Comparison of ENCODE assay signal across 1 cellular context in the genomic region with DNA sequence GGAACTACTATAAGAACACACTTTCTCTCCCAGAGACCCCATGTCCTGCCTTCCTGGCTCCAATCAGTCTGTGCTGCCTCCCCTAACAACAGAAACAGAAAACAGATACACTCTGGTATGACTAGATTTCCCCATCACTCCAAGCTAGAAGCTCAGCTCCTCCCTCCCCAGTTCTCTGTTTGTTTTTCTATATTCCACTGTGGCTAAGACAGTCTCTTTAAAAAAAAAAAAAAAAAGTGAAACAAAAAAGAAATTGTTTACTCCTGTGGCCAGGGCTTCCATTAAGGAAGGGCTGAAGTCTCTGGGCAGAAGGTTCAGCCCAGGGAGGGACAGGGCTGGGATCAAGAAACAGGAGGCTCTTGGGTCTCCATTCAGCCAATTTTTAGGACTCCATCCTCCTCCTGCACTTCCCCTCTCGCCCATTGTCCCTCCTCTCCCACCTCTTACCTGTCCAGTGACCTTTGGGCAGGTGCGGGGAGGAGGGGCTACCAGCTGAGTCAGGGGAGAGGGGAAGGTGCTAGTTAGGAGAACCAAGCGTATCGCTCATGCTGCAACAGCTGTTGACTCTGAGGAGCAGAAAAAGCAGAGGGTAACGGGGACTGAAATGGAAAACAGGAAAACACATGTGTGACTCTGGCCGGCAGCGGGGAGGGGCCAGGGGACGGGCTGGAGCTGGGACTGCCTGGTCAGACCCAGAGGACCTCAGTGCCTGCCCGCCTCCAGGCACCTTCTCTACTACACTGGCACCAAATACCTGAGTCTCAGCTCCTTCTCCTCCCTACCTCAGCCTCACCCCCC.
TF ChIP-seq lines count a peak whose summit lies in the region.

No MANE protein-coding gene starts in this region.

TF ChIP-seq in HepG2, 621 proteins besides CTCF, POLR2A, EP300 and RAD21 (continued from another document and continues in another):
- no peak for TF ChIP-seq ZNF558 (CRISPR knock-in tag; IDR thresholded peaks at IDR 0.05; ENCODE audit: borderline replicate concordance)
- no peak for TF ChIP-seq NONO (IDR thresholded peaks at IDR 0.05)
- no peak; the same call in 1 of the 2 replicates for TF ChIP-seq NONO (CRISPR knock-in tag; conservative IDR thresholded peaks at IDR 0.05)
- TF ChIP-seq TOPORS (CRISPR knock-in tag; IDR thresholded peaks at IDR 0.05), result no peak
- TF ChIP-seq KAT8 (CRISPR knock-in tag; IDR thresholded peaks at IDR 0.05), result 0 out of 2 replicates have a peak, but pooled peaks have one; percentile 44
- peak; percentile 47; the same call in 1 of the 2 replicates for TF ChIP-seq ZNF263 (CRISPR knock-in tag; IDR thresholded peaks at IDR 0.05)
- TF ChIP-seq AKAP8 (CRISPR knock-in tag; IDR thresholded peaks at IDR 0.05), result no peak; the same call in 1 of the 2 replicates
- TF ChIP-seq, protein P1, sequence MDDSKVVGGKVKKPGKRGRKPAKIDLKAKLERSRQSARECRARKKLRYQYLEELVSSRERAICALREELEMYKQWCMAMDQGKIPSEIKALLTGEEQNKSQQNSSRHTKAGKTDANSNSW (CRISPR knock-in tag; IDR thresholded peaks at IDR 0.05; ENCODE audit: borderline replicate concordance), result peak; percentile 24; the same call in 1 of the 2 replicates
- peak; percentile 50; the same call in 1 of the 2 replicates for TF ChIP-seq ZNF350 (CRISPR knock-in tag; IDR thresholded peaks at IDR 0.05; ENCODE audit: borderline replicate concordance, low read depth)
- TF ChIP-seq FOXA1 (IDR thresholded peaks at IDR 0.05), result 0 out of 2 replicates have a peak, but pooled peaks have one; percentile 2
- TF ChIP-seq FOXA1 (CRISPR knock-in tag; IDR thresholded peaks at IDR 0.05), result peak; percentile 41; the same call in 1 of the 2 replicates
- peak; percentile 12; the same call in 1 of the 2 replicates for TF ChIP-seq RARA (CRISPR knock-in tag; IDR thresholded peaks at IDR 0.05)
- TF ChIP-seq ZFP36L1 (CRISPR knock-in tag; IDR thresholded peaks at IDR 0.05), result peak; percentile 65; the same call in 1 of the 2 replicates
- TF ChIP-seq ZC3H4 (CRISPR knock-in tag; IDR thresholded peaks at IDR 0.05; ENCODE audit: borderline replicate concordance), result peak; percentile 61; the same call in 1 of the 2 replicates
- TF ChIP-seq PHF20 (CRISPR knock-in tag; IDR thresholded peaks at IDR 0.05), result 0 out of 2 replicates have a peak, but pooled peaks have one; percentile 44
- TF ChIP-seq SMAD9 (CRISPR knock-in tag; IDR thresholded peaks at IDR 0.05), result 0 out of 2 replicates have a peak, but pooled peaks have one; percentile 62
- TF ChIP-seq SMYD3 (CRISPR knock-in tag; IDR thresholded peaks at IDR 0.05), result no peak
- TF ChIP-seq, protein P2, sequence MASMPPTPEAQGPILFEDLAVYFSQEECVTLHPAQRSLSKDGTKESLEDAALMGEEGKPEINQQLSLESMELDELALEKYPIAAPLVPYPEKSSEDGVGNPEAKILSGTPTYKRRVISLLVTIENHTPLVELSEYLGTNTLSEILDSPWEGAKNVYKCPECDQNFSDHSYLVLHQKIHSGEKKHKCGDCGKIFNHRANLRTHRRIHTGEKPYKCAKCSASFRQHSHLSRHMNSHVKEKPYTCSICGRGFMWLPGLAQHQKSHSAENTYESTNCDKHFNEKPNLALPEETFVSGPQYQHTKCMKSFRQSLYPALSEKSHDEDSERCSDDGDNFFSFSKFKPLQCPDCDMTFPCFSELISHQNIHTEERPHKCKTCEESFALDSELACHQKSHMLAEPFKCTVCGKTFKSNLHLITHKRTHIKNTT (CRISPR knock-in tag; IDR thresholded peaks at IDR 0.05), result no peak
- TF ChIP-seq ZNF20 (CRISPR knock-in tag; IDR thresholded peaks at IDR 0.05), result no peak
- no peak for TF ChIP-seq SIX1 (CRISPR knock-in tag; IDR thresholded peaks at IDR 0.05; ENCODE audit: borderline replicate concordance)
- TF ChIP-seq KLF16 (CRISPR knock-in tag; IDR thresholded peaks at IDR 0.05), result peak in 1 of 2 experiments; percentile 21; a peak in 1 of 4 replicates
- peak; percentile 68 for TF ChIP-seq DPF2 (CRISPR knock-in tag; IDR thresholded peaks at IDR 0.05; ENCODE audit: borderline replicate concordance, low read depth)
- TF ChIP-seq, protein P3, sequence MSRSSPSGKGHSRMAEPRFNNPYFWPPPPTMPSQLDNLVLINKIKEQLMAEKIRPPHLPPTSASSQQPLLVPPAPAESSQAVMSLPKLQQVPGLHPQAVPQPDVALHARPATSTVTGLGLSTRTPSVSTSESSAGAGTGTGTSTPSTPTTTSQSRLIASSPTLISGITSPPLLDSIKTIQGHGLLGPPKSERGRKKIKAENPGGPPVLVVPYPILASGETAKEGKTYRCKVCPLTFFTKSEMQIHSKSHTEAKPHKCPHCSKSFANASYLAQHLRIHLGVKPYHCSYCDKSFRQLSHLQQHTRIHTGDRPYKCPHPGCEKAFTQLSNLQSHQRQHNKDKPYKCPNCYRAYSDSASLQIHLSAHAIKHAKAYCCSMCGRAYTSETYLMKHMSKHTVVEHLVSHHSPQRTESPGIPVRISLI (CRISPR knock-in tag; IDR thresholded peaks at IDR 0.05; ENCODE audit: borderline replicate concordance), result peak; percentile 83; the same call in 1 of the 2 replicates
- no peak for TF ChIP-seq SRSF9 (IDR thresholded peaks at IDR 0.05; ENCODE audit: borderline replicate concordance, insufficient read depth, low read depth, low read length, poor library complexity, severe bottlenecking)
- no peak for TF ChIP-seq ZNF335 (CRISPR knock-in tag; IDR thresholded peaks at IDR 0.05)
- peak; percentile 38; the same call in 1 of the 2 replicates for TF ChIP-seq CBX5 (CRISPR knock-in tag; IDR thresholded peaks at IDR 0.05; ENCODE audit: borderline replicate concordance)
- TF ChIP-seq REPIN1 (CRISPR knock-in tag; IDR thresholded peaks at IDR 0.05; ENCODE audit: borderline replicate concordance, low read depth), result 0 out of 2 replicates have a peak, but pooled peaks have one; percentile 58
- TF ChIP-seq NFYB (CRISPR knock-in tag; IDR thresholded peaks at IDR 0.05), result no peak
- TF ChIP-seq BHLHE40 (IDR thresholded peaks at IDR 0.05; ENCODE audit: low read length), result 0 out of 2 replicates have a peak, but pooled peaks have one; percentile 10
- 0 out of 2 replicates have a peak, but pooled peaks have one; percentile 2 for TF ChIP-seq NFE2L2 (IDR thresholded peaks at IDR 0.05; ENCODE audit: low read length)
- TF ChIP-seq, protein P4, sequence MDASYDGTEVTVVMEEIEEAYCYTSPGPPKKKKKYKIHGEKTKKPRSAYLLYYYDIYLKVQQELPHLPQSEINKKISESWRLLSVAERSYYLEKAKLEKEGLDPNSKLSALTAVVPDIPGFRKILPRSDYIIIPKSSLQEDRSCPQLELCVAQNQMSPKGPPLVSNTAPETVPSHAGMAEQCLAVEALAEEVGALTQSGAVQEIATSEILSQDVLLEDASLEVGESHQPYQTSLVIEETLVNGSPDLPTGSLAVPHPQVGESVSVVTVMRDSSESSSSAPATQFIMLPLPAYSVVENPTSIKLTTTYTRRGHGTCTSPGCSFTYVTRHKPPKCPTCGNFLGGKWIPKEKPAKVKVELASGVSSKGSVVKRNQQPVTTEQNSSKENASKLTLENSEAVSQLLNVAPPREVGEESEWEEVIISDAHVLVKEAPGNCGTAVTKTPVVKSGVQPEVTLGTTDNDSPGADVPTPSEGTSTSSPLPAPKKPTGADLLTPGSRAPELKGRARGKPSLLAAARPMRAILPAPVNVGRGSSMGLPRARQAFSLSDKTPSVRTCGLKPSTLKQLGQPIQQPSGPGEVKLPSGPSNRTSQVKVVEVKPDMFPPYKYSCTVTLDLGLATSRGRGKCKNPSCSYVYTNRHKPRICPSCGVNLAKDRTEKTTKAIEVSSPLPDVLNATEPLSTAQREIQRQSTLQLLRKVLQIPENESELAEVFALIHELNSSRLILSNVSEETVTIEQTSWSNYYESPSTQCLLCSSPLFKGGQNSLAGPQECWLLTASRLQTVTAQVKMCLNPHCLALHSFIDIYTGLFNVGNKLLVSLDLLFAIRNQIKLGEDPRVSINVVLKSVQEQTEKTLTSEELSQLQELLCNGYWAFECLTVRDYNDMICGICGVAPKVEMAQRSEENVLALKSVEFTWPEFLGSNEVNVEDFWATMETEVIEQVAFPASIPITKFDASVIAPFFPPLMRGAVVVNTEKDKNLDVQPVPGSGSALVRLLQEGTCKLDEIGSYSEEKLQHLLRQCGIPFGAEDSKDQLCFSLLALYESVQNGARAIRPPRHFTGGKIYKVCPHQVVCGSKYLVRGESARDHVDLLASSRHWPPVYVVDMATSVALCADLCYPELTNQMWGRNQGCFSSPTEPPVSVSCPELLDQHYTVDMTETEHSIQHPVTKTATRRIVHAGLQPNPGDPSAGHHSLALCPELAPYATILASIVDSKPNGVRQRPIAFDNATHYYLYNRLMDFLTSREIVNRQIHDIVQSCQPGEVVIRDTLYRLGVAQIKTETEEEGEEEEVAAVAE (CRISPR knock-in tag; IDR thresholded peaks at IDR 0.05; ENCODE audit: borderline replicate concordance), result no peak
- TF ChIP-seq SAP130 (CRISPR knock-in tag; IDR thresholded peaks at IDR 0.05; ENCODE audit: low read depth), result peak; percentile 70
- TF ChIP-seq MTA1 (CRISPR knock-in tag; IDR thresholded peaks at IDR 0.05; ENCODE audit: borderline replicate concordance), result peak; percentile 64; the same call in 1 of the 2 replicates
- peak; percentile 49; the same call in 1 of the 2 replicates for TF ChIP-seq GATAD1 (CRISPR knock-in tag; IDR thresholded peaks at IDR 0.05)
- TF ChIP-seq ZNF777 (CRISPR knock-in tag; IDR thresholded peaks at IDR 0.05), result no peak
- no peak for TF ChIP-seq IKZF1 (IDR thresholded peaks at IDR 0.05)
- TF ChIP-seq NFKB2 (CRISPR knock-in tag; IDR thresholded peaks at IDR 0.05; ENCODE audit: borderline replicate concordance), result peak; percentile 93; the same call in 1 of the 2 replicates
- TF ChIP-seq KAT7 (CRISPR knock-in tag; IDR thresholded peaks at IDR 0.05; ENCODE audit: borderline replicate concordance), result no peak
- TF ChIP-seq RBM39 (IDR thresholded peaks at IDR 0.05; ENCODE audit: low read depth, low read length, poor library complexity, severe bottlenecking), result no peak
- TF ChIP-seq EHMT2 (IDR thresholded peaks at IDR 0.05; ENCODE audit: borderline replicate concordance, low read depth, low read length), result no peak
- peak; percentile 56; the same call in 1 of the 2 replicates for TF ChIP-seq FOXM1 (CRISPR knock-in tag; IDR thresholded peaks at IDR 0.05)
- TF ChIP-seq DMAP1 (CRISPR knock-in tag; IDR thresholded peaks at IDR 0.05), result no peak
- no peak for TF ChIP-seq ZNF747 (CRISPR knock-in tag; IDR thresholded peaks at IDR 0.05; ENCODE audit: borderline replicate concordance)
- TF ChIP-seq ZNF629 (CRISPR knock-in tag; conservative IDR thresholded peaks at IDR 0.05), result no peak
- TF ChIP-seq, protein P5, sequence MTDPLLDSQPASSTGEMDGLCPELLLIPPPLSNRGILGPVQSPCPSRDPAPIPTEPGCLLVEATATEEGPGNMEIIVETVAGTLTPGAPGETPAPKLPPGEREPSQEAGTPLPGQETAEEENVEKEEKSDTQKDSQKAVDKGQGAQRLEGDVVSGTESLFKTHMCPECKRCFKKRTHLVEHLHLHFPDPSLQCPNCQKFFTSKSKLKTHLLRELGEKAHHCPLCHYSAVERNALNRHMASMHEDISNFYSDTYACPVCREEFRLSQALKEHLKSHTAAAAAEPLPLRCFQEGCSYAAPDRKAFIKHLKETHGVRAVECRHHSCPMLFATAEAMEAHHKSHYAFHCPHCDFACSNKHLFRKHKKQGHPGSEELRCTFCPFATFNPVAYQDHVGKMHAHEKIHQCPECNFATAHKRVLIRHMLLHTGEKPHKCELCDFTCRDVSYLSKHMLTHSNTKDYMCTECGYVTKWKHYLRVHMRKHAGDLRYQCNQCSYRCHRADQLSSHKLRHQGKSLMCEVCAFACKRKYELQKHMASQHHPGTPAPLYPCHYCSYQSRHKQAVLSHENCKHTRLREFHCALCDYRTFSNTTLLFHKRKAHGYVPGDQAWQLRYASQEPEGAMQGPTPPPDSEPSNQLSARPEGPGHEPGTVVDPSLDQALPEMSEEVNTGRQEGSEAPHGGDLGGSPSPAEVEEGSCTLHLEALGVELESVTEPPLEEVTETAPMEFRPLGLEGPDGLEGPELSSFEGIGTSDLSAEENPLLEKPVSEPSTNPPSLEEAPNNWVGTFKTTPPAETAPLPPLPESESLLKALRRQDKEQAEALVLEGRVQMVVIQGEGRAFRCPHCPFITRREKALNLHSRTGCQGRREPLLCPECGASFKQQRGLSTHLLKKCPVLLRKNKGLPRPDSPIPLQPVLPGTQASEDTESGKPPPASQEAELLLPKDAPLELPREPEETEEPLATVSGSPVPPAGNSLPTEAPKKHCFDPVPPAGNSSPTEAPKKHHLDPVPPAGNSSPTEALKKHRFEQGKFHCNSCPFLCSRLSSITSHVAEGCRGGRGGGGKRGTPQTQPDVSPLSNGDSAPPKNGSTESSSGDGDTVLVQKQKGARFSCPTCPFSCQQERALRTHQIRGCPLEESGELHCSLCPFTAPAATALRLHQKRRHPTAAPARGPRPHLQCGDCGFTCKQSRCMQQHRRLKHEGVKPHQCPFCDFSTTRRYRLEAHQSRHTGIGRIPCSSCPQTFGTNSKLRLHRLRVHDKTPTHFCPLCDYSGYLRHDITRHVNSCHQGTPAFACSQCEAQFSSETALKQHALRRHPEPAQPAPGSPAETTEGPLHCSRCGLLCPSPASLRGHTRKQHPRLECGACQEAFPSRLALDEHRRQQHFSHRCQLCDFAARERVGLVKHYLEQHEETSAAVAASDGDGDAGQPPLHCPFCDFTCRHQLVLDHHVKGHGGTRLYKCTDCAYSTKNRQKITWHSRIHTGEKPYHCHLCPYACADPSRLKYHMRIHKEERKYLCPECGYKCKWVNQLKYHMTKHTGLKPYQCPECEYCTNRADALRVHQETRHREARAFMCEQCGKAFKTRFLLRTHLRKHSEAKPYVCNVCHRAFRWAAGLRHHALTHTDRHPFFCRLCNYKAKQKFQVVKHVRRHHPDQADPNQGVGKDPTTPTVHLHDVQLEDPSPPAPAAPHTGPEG (CRISPR knock-in tag; IDR thresholded peaks at IDR 0.05), result peak; percentile 15; the same call in 1 of the 2 replicates
- TF ChIP-seq, protein P6, sequence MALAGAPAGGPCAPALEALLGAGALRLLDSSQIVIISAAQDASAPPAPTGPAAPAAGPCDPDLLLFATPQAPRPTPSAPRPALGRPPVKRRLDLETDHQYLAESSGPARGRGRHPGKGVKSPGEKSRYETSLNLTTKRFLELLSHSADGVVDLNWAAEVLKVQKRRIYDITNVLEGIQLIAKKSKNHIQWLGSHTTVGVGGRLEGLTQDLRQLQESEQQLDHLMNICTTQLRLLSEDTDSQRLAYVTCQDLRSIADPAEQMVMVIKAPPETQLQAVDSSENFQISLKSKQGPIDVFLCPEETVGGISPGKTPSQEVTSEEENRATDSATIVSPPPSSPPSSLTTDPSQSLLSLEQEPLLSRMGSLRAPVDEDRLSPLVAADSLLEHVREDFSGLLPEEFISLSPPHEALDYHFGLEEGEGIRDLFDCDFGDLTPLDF (CRISPR knock-in tag; IDR thresholded peaks at IDR 0.05), result no peak
- no peak for TF ChIP-seq ZNF607 (CRISPR knock-in tag; IDR thresholded peaks at IDR 0.05; ENCODE audit: borderline replicate concordance)
- TF ChIP-seq, protein P7, sequence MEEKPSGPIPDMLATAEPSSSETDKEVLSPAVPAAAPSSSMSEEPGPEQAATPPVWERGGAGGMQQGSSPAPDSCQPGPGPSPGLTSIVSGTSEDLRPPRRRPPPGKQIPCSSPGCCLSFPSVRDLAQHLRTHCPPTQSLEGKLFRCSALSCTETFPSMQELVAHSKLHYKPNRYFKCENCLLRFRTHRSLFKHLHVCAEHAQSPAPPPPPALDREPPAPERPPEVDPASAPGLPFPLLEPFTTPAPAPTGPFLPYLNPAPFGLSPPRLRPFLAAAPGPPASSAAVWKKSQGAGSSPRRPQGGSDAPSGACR (CRISPR knock-in tag; IDR thresholded peaks at IDR 0.05), result peak; percentile 68; the same call in 1 of the 2 replicates
- TF ChIP-seq ZNF549 (CRISPR knock-in tag; IDR thresholded peaks at IDR 0.05), result no peak
- no peak for TF ChIP-seq ZNF235 (CRISPR knock-in tag; IDR thresholded peaks at IDR 0.05; ENCODE audit: borderline replicate concordance)
- 0 out of 2 replicates have a peak, but pooled peaks have one; percentile 18 for TF ChIP-seq HMG20A (CRISPR knock-in tag; IDR thresholded peaks at IDR 0.05; ENCODE audit: borderline replicate concordance)
